Comparison of ENCODE assay signal across 17 cellular contexts in genomic region chr9:88989961-88990570, GRCh38. TPM values are rescaled to one million over a fixed set of nuclear protein-coding genes. Genes with fewer than 3 reads are reported as not detected.
A peak's percentile ranks its signal among the peaks of the same experiment; 100 is the strongest.
DNase-seq lines count a peak whose midpoint lies in the region; ATAC-seq and TF ChIP-seq lines count a peak whose summit lies in the region.
"Had no signal": no experiment of that assay in that cellular context is flagged by ENCODE, and none has a peak within 500 bp of the region (broad histone marks: within the 10 kb centered on the region; RNA-seq: fewer than 3 reads in every experiment).

No MANE protein-coding gene starts in this region.

- H3K4me3 ChIP-seq in iPS-18c (ENCODE audit: insufficient read depth, low read depth, low read length) (peak overlapping the region; percentile 71; the same call in 1 of the 2 replicates), Karpas-422 (ENCODE audit: low read length) (no peak overlapping the region)
- H3K4me3 ChIP-seq: K562 had no signal

- H3K27me3 Mint-ChIP-seq in H9 (ENCODE audit: low read depth) (peaks cover 13% of the 10 kb centered on the region), T-helper 17 cell (peaks cover 85% of the 10 kb centered on the region)

- CTCF ChIA-PET in RWPE1 (lab: Yijun Ruan, JAX) = interaction anchor here (0.5 kb wide), 1 partner anchor 280 kb away, joined by 3 read pairs; no protein-coding TSS in a partner anchor

- H3K36me3 ChIP-seq in Karpas-422 (ENCODE audit: insufficient read depth, low read length) = no peaks in the 10 kb centered on the region
- H3K36me3 ChIP-seq: ascending aorta, Peyer's patch had no signal

- H3K4me3 Mint-ChIP-seq in H9 = peak overlapping the region; percentile 80 to 95
- no peak overlapping the region for H3K4me3 Mint-ChIP-seq in T-helper 17 cell

- H2AK5ac ChIP-seq in H9 (ENCODE audit: insufficient read length, low read length) = no peak overlapping the region

- peak overlapping the region; percentile 60 for H2AFZ ChIP-seq in H9 (ENCODE audit: low read length)
- H2AFZ ChIP-seq in Karpas-422 (ENCODE audit: low read length) = no peak overlapping the region

- H3K79me1 ChIP-seq in H9 (ENCODE audit: insufficient read depth, low read depth, low read length, poor library complexity, severe bottlenecking) = no peaks in the 10 kb centered on the region

- no peak overlapping the region for H3K9ac ChIP-seq in H9 (ENCODE audit: extremely low read depth, insufficient read length, low read length)
- H3K9ac ChIP-seq in Karpas-422 (ENCODE audit: low read length) = no peak overlapping the region

- H2BK20ac ChIP-seq in H9 (ENCODE audit: low read depth, low read length, poor library complexity, severe bottlenecking) = no peak overlapping the region

- H4K91ac ChIP-seq in H9 (ENCODE audit: insufficient read length, low read depth, low read length) = no peak overlapping the region

- H3K27ac Mint-ChIP-seq in H9 (no peak overlapping the region; a peak in 1 of 7 replicates), T-helper 17 cell (peak overlapping the region; percentile 59)

- H4K20me1 ChIP-seq in H9 (ENCODE audit: control insufficient read depth, insufficient read depth, insufficient read length) = peaks cover 3% of the 10 kb centered on the region
- H4K20me1 ChIP-seq in Karpas-422 (ENCODE audit: insufficient read depth, low read depth, low read length) = no peaks in the 10 kb centered on the region

- H3K4ac ChIP-seq in H9 (ENCODE audit: low read depth, low read length) = no peak overlapping the region

- no CpG with 5 or more reads among the region's 21 CpGs for WGBS in H9 (ENCODE audit: extremely low coverage, insufficient read length, low lambda C conversion rate)

- intact Hi-C loops in sciatic nerve (cut with DNase I) = no loop called here

- peaks cover 3% of the 10 kb centered on the region in 2 experiments for H3K9me3 Mint-ChIP-seq in H9
- H3K9me3 Mint-ChIP-seq: CD4-positive, alpha-beta memory T cell had no signal

- ATAC-seq in T-helper 17 cell (no peak), sciatic nerve (peak; percentile 4)
- ATAC-seq: K562 had no signal

- H3K36me3 Mint-ChIP-seq in H9 (ENCODE audit: insufficient read depth in 1 of 3, low read depth in 3 of 3) = peaks cover 0 to 2% (median 0%) of the 10 kb centered on the region in 3 experiments; a peak in 1 of 7 replicates
- peaks cover 2% of the 10 kb centered on the region for H3K36me3 Mint-ChIP-seq in T-helper 17 cell (ENCODE audit: low read depth)
- H3K36me3 Mint-ChIP-seq: CD4-positive, alpha-beta memory T cell had no signal

- H4K5ac ChIP-seq in H9 (ENCODE audit: insufficient read length, low read depth, low read length) = no peak overlapping the region

- H3K9me2 ChIP-seq in Karpas-422 (replicated peaks; ENCODE audit: insufficient read depth, low read length) = no peaks in the 10 kb centered on the region

- H3K4me1 Mint-ChIP-seq in H9 = peaks cover 24 to 33% of the 10 kb centered on the region in 2 experiments
- H3K4me1 Mint-ChIP-seq in T-helper 17 cell = peaks cover 8% of the 10 kb centered on the region

- no peak overlapping the region for H2BK120ac ChIP-seq in H9 (ENCODE audit: low read depth, low read length, poor library complexity, severe bottlenecking)

- H3K9me3 ChIP-seq in H9 (ENCODE audit: control insufficient read depth, low read depth, low read length) (no peaks in the 10 kb centered on the region), T-helper 17 cell (ENCODE audit: control insufficient read depth, low read length, poor library complexity, severe bottlenecking) (no peaks in the 10 kb centered on the region), iPS-18c (ENCODE audit: control insufficient read depth, insufficient read depth, low read length) (no peaks in the 10 kb centered on the region), Karpas-422 (ENCODE audit: low read length) (no peaks in the 10 kb centered on the region)
- H3K9me3 ChIP-seq: ascending aorta, Peyer's patch had no signal

- H3K4me2 ChIP-seq in H9 (ENCODE audit: insufficient read depth, insufficient read length, low read length) (peak overlapping the region; percentile 97), Karpas-422 (ENCODE audit: low read depth, low read length, poor library complexity, severe bottlenecking) (no peak overlapping the region)

- H3K79me2 ChIP-seq in H9 (ENCODE audit: insufficient read depth, low read length) = no peaks in the 10 kb centered on the region
- no peaks in the 10 kb centered on the region for H3K79me2 ChIP-seq in Karpas-422 (ENCODE audit: low read length)

- no peak; the same call in 2 of the 3 replicates for TF ChIP-seq CTCF in H9 (conservative IDR thresholded peaks at IDR 0.05)
- no peak for TF ChIP-seq CTCF in RWPE1 (conservative IDR thresholded peaks at IDR 0.05; ENCODE audit: low read depth)

- H3K4me1 ChIP-seq in H9 (ENCODE audit: insufficient read depth, low read length) = no peaks in the 10 kb centered on the region; the same call in 1 of the 2 replicates
- H3K4me1 ChIP-seq in Karpas-422 (ENCODE audit: low read length) = peaks cover 2% of the 10 kb centered on the region; the same call in 1 of the 2 replicates

- no peak overlapping the region for H2BK12ac ChIP-seq in H9 (ENCODE audit: insufficient read length, low read depth, low read length)

- H3K18ac ChIP-seq in H9 (ENCODE audit: insufficient read length, low read depth, low read length) = peak overlapping the region; percentile 61

- H3K14ac ChIP-seq in H9 (ENCODE audit: insufficient read depth, low read length) = peak overlapping the region; percentile 39; the same call in 1 of the 2 replicates

- no peak overlapping the region for H3K23ac ChIP-seq in H9 (ENCODE audit: insufficient read length, low read depth, low read length)

- H3K23me2 ChIP-seq in H9 (ENCODE audit: insufficient read length, low read depth, low read length, poor library complexity, severe bottlenecking) = peaks cover 18% of the 10 kb centered on the region

- 0 out of 2 replicates have a peak, but pooled peaks cover 2% of the 10 kb centered on the region for H3K27me3 ChIP-seq in H9 (ENCODE audit: insufficient read depth, low read length)
- H3K27me3 ChIP-seq in Karpas-422 (ENCODE audit: low read length) = no peaks in the 10 kb centered on the region
- H3K27me3 ChIP-seq: ascending aorta, Peyer's patch had no signal

- H4K8ac ChIP-seq in H9 (replicated peaks; ENCODE audit: insufficient read length, low read depth, low read length) = peak overlapping the region; percentile 70

- no peak overlapping the region for H3K56ac ChIP-seq in H9 (ENCODE audit: insufficient read length, low read depth, low read length)

- H2BK5ac ChIP-seq in H9 (ENCODE audit: insufficient read length, low read length) = no peak overlapping the region

- H2BK15ac ChIP-seq in H9 (ENCODE audit: low read depth, low read length) = no peak overlapping the region

- H3K27ac ChIP-seq in H9 (ENCODE audit: insufficient read length, low read depth, low read length) = no peak overlapping the region
- no peak overlapping the region for H3K27ac ChIP-seq in Karpas-422 (ENCODE audit: low read length)
- H3K27ac ChIP-seq in RWPE1 = no peak overlapping the region

- POLR2A ChIA-PET in RWPE1 (lab: Yijun Ruan, JAX; ENCODE audit: low non-redundant PET) = no interaction called here

- DNase-seq in H9 (peak; percentile 65), T-helper 17 cell (no peak), sciatic nerve (ENCODE audit: low spot score) (no peak), Karpas-422 (no peak), RWPE1 (ENCODE audit: low spot score) (no peak), NCI-H510A (lab: John Stamatoyannopoulos, UW) (no peak)
- DNase-seq: CD4-positive, alpha-beta memory T cell; effector CD8-positive, alpha-beta T cell; foreskin melanocyte; NCI-H1436 treated with DMSO at 0.1 percent for 48 hours; NCI-H526; Peyer's patch; stimulated activated naive B cell treated with anti-CD40 and anti-IgM and Interleukin-4, amounts not matched to agents 10 μg/mL and 1 μg/mL and 100 μg/mL, for 72 hours had no signal

- no peak overlapping the region for H3T11ph ChIP-seq in H9 (ENCODE audit: low read length)

RNA-seq across cellular contexts. Expression of gene S1PR3, which starts 1.2 kb away (rescaled TPM):
- total RNA-seq in H9 (2021) (3.1 and 3.3 TPM in 2 replicates), T-helper 17 cell (1 to 10 TPM in 1 of 2 donors, under 1 TPM in 1; 0.05 to 1.7 TPM), sciatic nerve (16.9 TPM)
- not detected in 2 replicates for total RNA-seq in Karpas-422 (2014; rRNA removed; shearing (Covaris generic); ENCODE audit: low replicate concordance)
- total RNA-seq: CD4-positive, alpha-beta memory T cell; G401 had no signal
